Comparison of ENCODE assay signal across 1 cellular context in genomic region chr1:21814241-21814918, GRCh38.
TF ChIP-seq lines count a peak whose summit lies in the region.

No MANE protein-coding gene starts in this region.

TF ChIP-seq in GM23338, 12 proteins besides CTCF, POLR2A, EP300 and RAD21 (continued from another document):
- TF ChIP-seq, protein P1, sequence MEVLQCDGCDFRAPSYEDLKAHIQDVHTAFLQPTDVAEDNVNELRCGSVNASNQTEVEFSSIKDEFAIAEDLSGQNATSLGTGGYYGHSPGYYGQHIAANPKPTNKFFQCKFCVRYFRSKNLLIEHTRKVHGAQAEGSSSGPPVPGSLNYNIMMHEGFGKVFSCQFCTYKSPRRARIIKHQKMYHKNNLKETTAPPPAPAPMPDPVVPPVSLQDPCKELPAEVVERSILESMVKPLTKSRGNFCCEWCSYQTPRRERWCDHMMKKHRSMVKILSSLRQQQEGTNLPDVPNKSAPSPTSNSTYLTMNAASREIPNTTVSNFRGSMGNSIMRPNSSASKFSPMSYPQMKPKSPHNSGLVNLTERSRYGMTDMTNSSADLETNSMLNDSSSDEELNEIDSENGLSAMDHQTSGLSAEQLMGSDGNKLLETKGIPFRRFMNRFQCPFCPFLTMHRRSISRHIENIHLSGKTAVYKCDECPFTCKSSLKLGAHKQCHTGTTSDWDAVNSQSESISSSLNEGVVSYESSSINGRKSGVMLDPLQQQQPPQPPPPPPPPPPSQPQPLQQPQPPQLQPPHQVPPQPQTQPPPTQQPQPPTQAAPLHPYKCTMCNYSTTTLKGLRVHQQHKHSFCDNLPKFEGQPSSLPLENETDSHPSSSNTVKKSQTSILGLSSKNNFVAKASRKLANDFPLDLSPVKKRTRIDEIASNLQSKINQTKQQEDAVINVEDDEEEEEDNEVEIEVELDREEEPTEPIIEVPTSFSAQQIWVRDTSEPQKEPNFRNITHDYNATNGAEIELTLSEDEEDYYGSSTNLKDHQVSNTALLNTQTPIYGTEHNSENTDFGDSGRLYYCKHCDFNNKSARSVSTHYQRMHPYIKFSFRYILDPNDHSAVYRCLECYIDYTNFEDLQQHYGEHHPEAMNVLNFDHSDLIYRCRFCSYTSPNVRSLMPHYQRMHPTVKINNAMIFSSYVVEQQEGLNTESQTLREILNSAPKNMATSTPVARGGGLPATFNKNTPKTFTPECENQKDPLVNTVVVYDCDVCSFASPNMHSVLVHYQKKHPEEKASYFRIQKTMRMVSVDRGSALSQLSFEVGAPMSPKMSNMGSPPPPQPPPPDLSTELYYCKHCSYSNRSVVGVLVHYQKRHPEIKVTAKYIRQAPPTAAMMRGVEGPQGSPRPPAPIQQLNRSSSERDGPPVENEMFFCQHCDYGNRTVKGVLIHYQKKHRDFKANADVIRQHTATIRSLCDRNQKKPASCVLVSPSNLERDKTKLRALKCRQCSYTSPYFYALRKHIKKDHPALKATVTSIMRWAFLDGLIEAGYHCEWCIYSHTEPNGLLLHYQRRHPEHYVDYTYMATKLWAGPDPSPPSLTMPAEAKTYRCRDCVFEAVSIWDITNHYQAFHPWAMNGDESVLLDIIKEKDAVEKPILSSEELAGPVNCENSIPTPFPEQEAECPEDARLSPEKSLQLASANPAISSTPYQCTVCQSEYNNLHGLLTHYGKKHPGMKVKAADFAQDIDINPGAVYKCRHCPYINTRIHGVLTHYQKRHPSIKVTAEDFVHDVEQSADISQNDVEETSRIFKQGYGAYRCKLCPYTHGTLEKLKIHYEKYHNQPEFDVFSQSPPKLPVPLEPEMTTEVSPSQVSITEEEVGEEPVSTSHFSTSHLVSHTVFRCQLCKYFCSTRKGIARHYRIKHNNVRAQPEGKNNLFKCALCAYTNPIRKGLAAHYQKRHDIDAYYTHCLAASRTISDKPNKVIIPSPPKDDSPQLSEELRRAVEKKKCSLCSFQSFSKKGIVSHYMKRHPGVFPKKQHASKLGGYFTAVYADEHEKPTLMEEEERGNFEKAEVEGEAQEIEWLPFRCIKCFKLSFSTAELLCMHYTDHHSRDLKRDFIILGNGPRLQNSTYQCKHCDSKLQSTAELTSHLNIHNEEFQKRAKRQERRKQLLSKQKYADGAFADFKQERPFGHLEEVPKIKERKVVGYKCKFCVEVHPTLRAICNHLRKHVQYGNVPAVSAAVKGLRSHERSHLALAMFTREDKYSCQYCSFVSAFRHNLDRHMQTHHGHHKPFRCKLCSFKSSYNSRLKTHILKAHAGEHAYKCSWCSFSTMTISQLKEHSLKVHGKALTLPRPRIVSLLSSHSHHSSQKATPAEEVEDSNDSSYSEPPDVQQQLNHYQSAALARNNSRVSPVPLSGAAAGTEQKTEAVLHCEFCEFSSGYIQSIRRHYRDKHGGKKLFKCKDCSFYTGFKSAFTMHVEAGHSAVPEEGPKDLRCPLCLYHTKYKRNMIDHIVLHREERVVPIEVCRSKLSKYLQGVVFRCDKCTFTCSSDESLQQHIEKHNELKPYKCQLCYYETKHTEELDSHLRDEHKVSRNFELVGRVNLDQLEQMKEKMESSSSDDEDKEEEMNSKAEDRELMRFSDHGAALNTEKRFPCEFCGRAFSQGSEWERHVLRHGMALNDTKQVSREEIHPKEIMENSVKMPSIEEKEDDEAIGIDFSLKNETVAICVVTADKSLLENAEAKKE (CRISPR knock-in tag; IDR thresholded peaks at IDR 0.05) = no peak
- TF ChIP-seq, protein P2, sequence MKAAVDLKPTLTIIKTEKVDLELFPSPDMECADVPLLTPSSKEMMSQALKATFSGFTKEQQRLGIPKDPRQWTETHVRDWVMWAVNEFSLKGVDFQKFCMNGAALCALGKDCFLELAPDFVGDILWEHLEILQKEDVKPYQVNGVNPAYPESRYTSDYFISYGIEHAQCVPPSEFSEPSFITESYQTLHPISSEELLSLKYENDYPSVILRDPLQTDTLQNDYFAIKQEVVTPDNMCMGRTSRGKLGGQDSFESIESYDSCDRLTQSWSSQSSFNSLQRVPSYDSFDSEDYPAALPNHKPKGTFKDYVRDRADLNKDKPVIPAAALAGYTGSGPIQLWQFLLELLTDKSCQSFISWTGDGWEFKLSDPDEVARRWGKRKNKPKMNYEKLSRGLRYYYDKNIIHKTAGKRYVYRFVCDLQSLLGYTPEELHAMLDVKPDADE (IDR thresholded peaks at IDR 0.05) = no peak
- TF ChIP-seq JUNB (IDR thresholded peaks at IDR 0.05; ENCODE audit: unreplicated experiment) = no peak
